Comparison of ENCODE assay signal across 22 cellular contexts in genomic region chrX:17323397-17323796, GRCh38. TPM values are rescaled to one million over a fixed set of nuclear protein-coding genes. Genes with fewer than 3 reads are reported as not detected.
"Had no signal": no experiment of that assay in that cellular context is flagged by ENCODE, and none has a peak within 500 bp of the region (broad histone marks: within the 10 kb centered on the region; RNA-seq: fewer than 3 reads in every experiment).

No MANE protein-coding gene starts in this region.

- H3K27ac ChIP-seq: breast epithelium, coronary artery, neural progenitor cell, right lobe of liver, transverse colon had no signal

- H3K27me3 Mint-ChIP-seq: central memory CD8-positive, alpha-beta T cell had no signal

- H3K4me1 Mint-ChIP-seq: activated naive CD8-positive, alpha-beta T cell treated with anti-CD3 and anti-CD28 coated beads for 36 hours; central memory CD8-positive, alpha-beta T cell; mesothelial cell of epicardium; neural progenitor cell; stimulated activated naive B cell treated with anti-CD40 and anti-IgM and Interleukin-4, amounts not matched to agents 10 μg/mL and 1 μg/mL and 100 μg/mL, for 72 hours had no signal

- ATAC-seq: left ventricle myocardium superior; naive thymus-derived CD8-positive, alpha-beta T cell; right lobe of liver; stimulated activated naive B cell treated with anti-CD40 and anti-IgM and Interleukin-4, amounts not matched to agents 10 μg/mL and 1 μg/mL and 100 μg/mL, for 72 hours had no signal

- H3K27me3 ChIP-seq: neural progenitor cell, right lobe of liver, transverse colon had no signal

- DNase-seq: activated CD4-positive, alpha-beta T cell treated with anti-CD3 and anti-CD28 coated beads for 1 hour; activated naive CD4-positive, alpha-beta T cell treated with Interleukin-2 at 50 U/mL for 16 hours; activated naive CD8-positive, alpha-beta T cell treated with anti-CD3 and anti-CD28 coated beads for 36 hours; activated T-cell treated with anti-CD3 and anti-CD28 coated beads, Interleukin-2, amount 50 U/mL, for 1 hour; amniotic stem cell; foreskin melanocyte; left ventricle myocardium superior; mammary epithelial cell; naive thymus-derived CD8-positive, alpha-beta T cell; posterior cingulate gyrus; right lobe of liver; small intestine; stimulated activated CD8-positive, alpha-beta memory T cell treated with anti-CD3 and anti-CD28 coated beads, Interleukin-4, amount 100 ng/mL, for 48 hours; stimulated activated naive B cell treated with anti-CD40 and anti-IgM and Interleukin-4, amounts not matched to agents 10 μg/mL and 1 μg/mL and 100 μg/mL, for 72 hours; T-helper 2 cell; transverse colon had no signal

- H2AFZ ChIP-seq: neural progenitor cell had no signal

- H3K4me2 ChIP-seq: neural progenitor cell had no signal

- H3K9ac ChIP-seq: neural progenitor cell had no signal

- H3K4me3 Mint-ChIP-seq: activated naive CD8-positive, alpha-beta T cell treated with anti-CD3 and anti-CD28 coated beads for 36 hours; central memory CD8-positive, alpha-beta T cell; mesothelial cell of epicardium; naive thymus-derived CD8-positive, alpha-beta T cell; neural progenitor cell; stimulated activated naive B cell treated with anti-CD40 and anti-IgM and Interleukin-4, amounts not matched to agents 10 μg/mL and 1 μg/mL and 100 μg/mL, for 72 hours had no signal

- H3K4me1 ChIP-seq: breast epithelium, neural progenitor cell, right lobe of liver, transverse colon had no signal

- H3K9me3 Mint-ChIP-seq: activated naive CD8-positive, alpha-beta T cell treated with anti-CD3 and anti-CD28 coated beads for 36 hours; central memory CD8-positive, alpha-beta T cell; mesothelial cell of epicardium had no signal

- H3K36me3 Mint-ChIP-seq: activated naive CD8-positive, alpha-beta T cell treated with anti-CD3 and anti-CD28 coated beads for 36 hours; mesothelial cell of epicardium; neural progenitor cell; stimulated activated naive B cell treated with anti-CD40 and anti-IgM and Interleukin-4, amounts not matched to agents 10 μg/mL and 1 μg/mL and 100 μg/mL, for 72 hours had no signal

- H3K27ac Mint-ChIP-seq: activated naive CD8-positive, alpha-beta T cell treated with anti-CD3 and anti-CD28 coated beads for 36 hours; mesothelial cell of epicardium; naive thymus-derived CD8-positive, alpha-beta T cell; neural progenitor cell; stimulated activated naive B cell treated with anti-CD40 and anti-IgM and Interleukin-4, amounts not matched to agents 10 μg/mL and 1 μg/mL and 100 μg/mL, for 72 hours had no signal

- FAIRE-seq: small intestine, urothelium cell line had no signal

- H3K36me3 ChIP-seq: breast epithelium, neural progenitor cell, right lobe of liver, transverse colon had no signal

- H3K4me3 ChIP-seq: breast epithelium, coronary artery, neural progenitor cell, right lobe of liver, transverse colon had no signal

- H3K9me3 ChIP-seq: breast epithelium, right lobe of liver, transverse colon had no signal

RNA-seq across cellular contexts. Expression of gene NHS, which starts 51.6 kb away (rescaled TPM):
- total RNA-seq: naive thymus-derived CD8-positive, alpha-beta T cell had no signal
